Comparison of ENCODE assay signal across 12 cellular contexts in the genomic region with DNA sequence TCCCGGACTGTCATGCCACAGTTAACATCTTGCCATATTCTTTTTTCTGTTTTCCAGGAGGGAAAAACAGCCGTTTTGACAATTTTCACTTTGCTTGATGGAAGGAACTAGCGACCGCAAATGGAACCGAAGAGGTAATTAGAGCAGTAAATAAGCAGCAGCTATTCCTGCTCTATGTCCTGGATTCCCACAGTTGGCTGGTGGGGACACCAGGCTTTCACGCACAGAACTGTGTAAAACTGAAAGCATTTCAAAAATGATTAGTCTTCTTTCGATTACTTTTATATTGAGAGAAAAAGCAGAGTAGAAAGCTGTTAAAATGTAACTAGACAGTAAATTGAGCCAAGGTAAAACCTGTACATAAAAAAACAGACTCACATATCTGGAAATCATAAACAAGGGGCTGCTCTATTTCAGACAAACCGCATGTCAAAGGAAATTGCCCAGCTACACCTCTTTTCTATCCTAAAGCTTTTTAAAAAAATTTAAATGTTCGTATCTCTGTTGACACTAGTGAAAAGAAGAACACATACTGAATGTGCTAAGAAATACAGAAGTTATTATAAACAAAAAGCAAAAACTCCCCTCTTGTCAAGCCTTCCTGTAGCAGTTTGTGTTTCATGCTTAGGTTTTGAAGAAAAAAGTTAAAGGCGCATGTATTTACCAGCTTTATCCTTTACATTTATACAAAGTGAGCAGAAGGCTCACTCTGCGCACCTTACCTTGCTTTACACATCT.
A peak's percentile ranks its signal among the peaks of the same experiment; 100 is the strongest.
DNase-seq lines count a peak whose midpoint lies in the region; ATAC-seq lines count a peak whose summit lies in the region.
"Had no signal": no experiment of that assay in that cellular context is flagged by ENCODE, and none has a peak within 500 bp of the region (broad histone marks: within the 10 kb centered on the region; RNA-seq: fewer than 3 reads in every experiment).

No MANE protein-coding gene starts in this region.

- H3K36me3 ChIP-seq in stomach smooth muscle (ENCODE audit: control insufficient read depth in 2 of 2, insufficient read depth in 2 of 2, low read length in 2 of 2): peaks cover 0 to 10% of the 10 kb centered on the region in 2 donors

- H3K27ac Mint-ChIP-seq in activated CD4-positive, alpha-beta memory T cell treated with anti-CD3 and anti-CD28 coated beads for 36 hours: peak overlapping the region; percentile 76
- no peak overlapping the region for H3K27ac Mint-ChIP-seq in activated CD4-positive, alpha-beta memory T cell treated with anti-CD3 and anti-CD28 coated beads, Interleukin-2, amount 10 ng/mL, durations not matched to agents 7 days and 5 days
- peak overlapping the region; percentile 86 for H3K27ac Mint-ChIP-seq in activated T-helper 17 cell treated with anti-CD3 and anti-CD28 coated beads, Interleukin-2, amount 50 U/mL, for 72 hours

- no peaks in the 10 kb centered on the region for H3K9me3 Mint-ChIP-seq in activated CD4-positive, alpha-beta memory T cell treated with anti-CD3 and anti-CD28 coated beads for 36 hours
- no peaks in the 10 kb centered on the region for H3K9me3 Mint-ChIP-seq in activated CD4-positive, alpha-beta memory T cell treated with anti-CD3 and anti-CD28 coated beads, Interleukin-2, amount 10 ng/mL, durations not matched to agents 7 days and 5 days
- H3K9me3 Mint-ChIP-seq in activated T-helper 17 cell treated with anti-CD3 and anti-CD28 coated beads, Interleukin-2, amount 50 U/mL, for 72 hours: no peaks in the 10 kb centered on the region

- H3K36me3 Mint-ChIP-seq in activated CD4-positive, alpha-beta memory T cell treated with anti-CD3 and anti-CD28 coated beads for 36 hours: peaks cover 47% of the 10 kb centered on the region
- H3K36me3 Mint-ChIP-seq in activated CD4-positive, alpha-beta memory T cell treated with anti-CD3 and anti-CD28 coated beads, Interleukin-2, amount 10 ng/mL, durations not matched to agents 7 days and 5 days (ENCODE audit: low read depth): peaks cover 38% of the 10 kb centered on the region
- H3K36me3 Mint-ChIP-seq in activated T-helper 17 cell treated with anti-CD3 and anti-CD28 coated beads, Interleukin-2, amount 50 U/mL, for 72 hours (ENCODE audit: low read depth): peaks cover 85% of the 10 kb centered on the region

- no peak for ATAC-seq in activated T-helper 17 cell treated with anti-CD3 and anti-CD28 coated beads, Interleukin-2, amount 50 U/mL, for 72 hours (replicated peaks)
- ATAC-seq in left lobe of liver (peak; percentile 57), HG03460 (IDR thresholded peaks at IDR 0.05; ENCODE audit: unreplicated experiment) (no peak), HG02588 (IDR thresholded peaks at IDR 0.05; ENCODE audit: unreplicated experiment) (no peak)

- H3K4me1 ChIP-seq in stomach smooth muscle (ENCODE audit: control insufficient read depth, insufficient read depth, low read length): peaks cover 88% of the 10 kb centered on the region

- intact Hi-C loops in activated CD4-positive, alpha-beta memory T cell treated with anti-CD3 and anti-CD28 coated beads for 36 hours (cut with micrococcal nuclease): no loop called here

- no peaks in the 10 kb centered on the region for H3K27me3 ChIP-seq in stomach smooth muscle (ENCODE audit: control insufficient read depth in 1 of 2, insufficient read depth in 2 of 2, low read length in 2 of 2)

- peak overlapping the region; percentile 51 to 74 for H3K9ac ChIP-seq in stomach smooth muscle (ENCODE audit: low read length in 2 of 2)

- POLR2A ChIA-PET in activated CD4-positive, alpha-beta memory T cell treated with anti-CD3 and anti-CD28 coated beads for 36 hours (lab: Charles Lee): interaction anchor here (0.9 to 1.7 kb wide), 3 partner anchors 10 to 13 kb away, joined by 4 to 9 read pairs (median 7); no protein-coding TSS in a partner anchor
- POLR2A ChIA-PET in activated CD4-positive, alpha-beta memory T cell treated with anti-CD3 and anti-CD28 coated beads, Interleukin-2, amount 10 ng/mL, durations not matched to agents 7 days and 5 days (lab: Charles Lee): interaction anchor here (0.8 to 1.7 kb wide), 2 partner anchors 10 to 12 kb away, joined by 3 to 8 read pairs; no protein-coding TSS in a partner anchor

- H3K9me3 ChIP-seq in stomach smooth muscle (ENCODE audit: control insufficient read depth in 2 of 2, low read length in 2 of 2): no peaks in the 10 kb centered on the region

- CTCF ChIA-PET in activated CD4-positive, alpha-beta memory T cell treated with anti-CD3 and anti-CD28 coated beads for 36 hours (lab: Charles Lee): interaction anchor here (0.8 to 1.8 kb wide), 5 partner anchors 11 to 194 kb away, joined by 4 to 11 read pairs (median 6); no protein-coding TSS in a partner anchor
- CTCF ChIA-PET in activated CD4-positive, alpha-beta memory T cell treated with anti-CD3 and anti-CD28 coated beads, Interleukin-2, amount 10 ng/mL, durations not matched to agents 7 days and 5 days (lab: Charles Lee): interaction anchor here (1.0 to 1.6 kb wide), 5 partner anchors 10 to 23 kb away, joined by 3 to 10 read pairs (median 5); no protein-coding TSS in a partner anchor

- DNase-seq in activated CD4-positive, alpha-beta memory T cell treated with anti-CD3 and anti-CD28 coated beads for 36 hours: no peak
- DNase-seq in activated CD4-positive, alpha-beta memory T cell treated with anti-CD3 and anti-CD28 coated beads, Interleukin-2, amount 10 ng/mL, durations not matched to agents 7 days and 5 days: no peak
- no peak for DNase-seq in left lobe of liver (ENCODE audit: low spot score)
- no peak for DNase-seq in DMS153 treated with DMSO at 0.1 percent for 48 hours (lab: John Stamatoyannopoulos, UW; ENCODE audit: unreplicated experiment)
- DNase-seq: activated CD4-positive, alpha-beta T cell treated with anti-CD3 and anti-CD28 coated beads, Interleukin-2, amount 50 U/mL, for 4 hours; GF-D8; H7; stimulated activated CD4-positive, alpha-beta T cell treated with anti-CD3 and anti-CD28 coated beads, Interleukin-12 subunit alpha, Interleukin-12 subunit beta, amount 100 ng/mL, for 4 hours had no signal

- peak overlapping the region; percentile 100 for H3K27ac ChIP-seq in stomach smooth muscle (ENCODE audit: low read length)

- peak overlapping the region; percentile 32 to 44 for H3K4me3 ChIP-seq in stomach smooth muscle (ENCODE audit: low read length in 2 of 2)

- H3K4me1 Mint-ChIP-seq in activated CD4-positive, alpha-beta memory T cell treated with anti-CD3 and anti-CD28 coated beads for 36 hours (ENCODE audit: low read depth): peaks cover 82% of the 10 kb centered on the region
- H3K4me1 Mint-ChIP-seq in activated CD4-positive, alpha-beta memory T cell treated with anti-CD3 and anti-CD28 coated beads, Interleukin-2, amount 10 ng/mL, durations not matched to agents 7 days and 5 days: peaks cover 38% of the 10 kb centered on the region
- peaks cover 55% of the 10 kb centered on the region for H3K4me1 Mint-ChIP-seq in activated T-helper 17 cell treated with anti-CD3 and anti-CD28 coated beads, Interleukin-2, amount 50 U/mL, for 72 hours

- H3K4me3 Mint-ChIP-seq in activated CD4-positive, alpha-beta memory T cell treated with anti-CD3 and anti-CD28 coated beads for 36 hours: peak overlapping the region; percentile 18
- H3K4me3 Mint-ChIP-seq in activated CD4-positive, alpha-beta memory T cell treated with anti-CD3 and anti-CD28 coated beads, Interleukin-2, amount 10 ng/mL, durations not matched to agents 7 days and 5 days: no peak overlapping the region
- peak overlapping the region; percentile 85 for H3K4me3 Mint-ChIP-seq in activated T-helper 17 cell treated with anti-CD3 and anti-CD28 coated beads, Interleukin-2, amount 50 U/mL, for 72 hours

- H3K27me3 Mint-ChIP-seq in activated CD4-positive, alpha-beta memory T cell treated with anti-CD3 and anti-CD28 coated beads for 36 hours: no peaks in the 10 kb centered on the region
- H3K27me3 Mint-ChIP-seq in activated CD4-positive, alpha-beta memory T cell treated with anti-CD3 and anti-CD28 coated beads, Interleukin-2, amount 10 ng/mL, durations not matched to agents 7 days and 5 days: peaks cover 32% of the 10 kb centered on the region
- H3K27me3 Mint-ChIP-seq in activated T-helper 17 cell treated with anti-CD3 and anti-CD28 coated beads, Interleukin-2, amount 50 U/mL, for 72 hours: no peaks in the 10 kb centered on the region
